In the genomic region with DNA sequence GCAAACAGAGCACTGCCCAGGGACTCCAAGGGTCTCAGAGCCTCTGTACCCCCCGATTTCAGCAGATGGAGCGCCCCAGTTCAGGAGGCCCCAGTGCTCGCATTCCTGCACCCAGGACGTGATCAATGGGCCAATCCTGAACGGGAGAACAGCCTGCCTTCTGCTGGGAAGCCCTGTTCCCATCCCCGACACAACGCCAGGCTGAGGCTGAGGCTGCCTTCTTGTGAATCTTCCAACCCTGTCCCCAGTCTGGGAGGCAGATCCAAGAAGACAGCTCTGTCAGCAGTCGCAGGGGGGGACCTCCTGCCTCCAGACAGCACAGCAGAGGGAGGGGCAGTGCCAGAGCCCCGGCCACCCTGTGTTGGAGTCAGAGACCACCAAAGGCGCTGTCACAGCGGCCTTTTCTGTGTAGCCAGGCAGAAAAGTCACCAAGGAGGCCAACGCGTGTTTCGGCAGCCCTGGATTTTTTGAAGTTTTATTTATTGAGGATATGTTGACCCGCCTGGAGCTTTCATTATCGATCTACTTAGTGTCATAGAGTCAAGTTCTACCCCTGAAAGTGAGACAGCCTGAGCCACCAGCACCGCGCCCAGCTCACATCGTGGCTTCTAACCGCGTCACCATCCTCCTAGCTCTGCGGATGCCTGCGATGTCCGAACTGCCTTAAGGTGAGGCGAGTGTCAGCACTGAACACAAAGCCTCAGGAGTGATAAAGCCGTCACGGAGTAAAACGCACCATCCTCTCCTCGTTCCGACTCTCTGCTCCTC, we compare ENCODE assay signal across 1 cellular context.
TF ChIP-seq lines count a peak whose summit lies in the region.

No MANE protein-coding gene starts in this region.

TF ChIP-seq in WTC11, 78 proteins besides CTCF, POLR2A, EP300 and RAD21 (continued from another document):
- TF ChIP-seq, protein P1, sequence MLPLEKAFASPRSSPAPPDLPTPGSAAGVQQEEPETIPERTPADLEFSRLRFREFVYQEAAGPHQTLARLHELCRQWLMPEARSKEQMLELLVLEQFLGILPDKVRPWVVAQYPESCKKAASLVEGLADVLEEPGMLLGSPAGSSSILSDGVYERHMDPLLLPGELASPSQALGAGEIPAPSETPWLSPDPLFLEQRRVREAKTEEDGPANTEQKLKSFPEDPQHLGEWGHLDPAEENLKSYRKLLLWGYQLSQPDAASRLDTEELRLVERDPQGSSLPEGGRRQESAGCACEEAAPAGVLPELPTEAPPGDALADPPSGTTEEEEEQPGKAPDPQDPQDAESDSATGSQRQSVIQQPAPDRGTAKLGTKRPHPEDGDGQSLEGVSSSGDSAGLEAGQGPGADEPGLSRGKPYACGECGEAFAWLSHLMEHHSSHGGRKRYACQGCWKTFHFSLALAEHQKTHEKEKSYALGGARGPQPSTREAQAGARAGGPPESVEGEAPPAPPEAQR (CRISPR knock-in tag; IDR thresholded peaks at IDR 0.05) = no peak
- TF ChIP-seq SMAD3 (CRISPR knock-in tag; IDR thresholded peaks at IDR 0.05; ENCODE audit: borderline replicate concordance) (no peak), NR1H2 (CRISPR knock-in tag; IDR thresholded peaks at IDR 0.05) (no peak), IRF2 (CRISPR knock-in tag; IDR thresholded peaks at IDR 0.05; ENCODE audit: borderline replicate concordance, low read depth) (no peak), RORB (CRISPR knock-in tag; IDR thresholded peaks at IDR 0.05) (no peak)
- TF ChIP-seq, protein P2, sequence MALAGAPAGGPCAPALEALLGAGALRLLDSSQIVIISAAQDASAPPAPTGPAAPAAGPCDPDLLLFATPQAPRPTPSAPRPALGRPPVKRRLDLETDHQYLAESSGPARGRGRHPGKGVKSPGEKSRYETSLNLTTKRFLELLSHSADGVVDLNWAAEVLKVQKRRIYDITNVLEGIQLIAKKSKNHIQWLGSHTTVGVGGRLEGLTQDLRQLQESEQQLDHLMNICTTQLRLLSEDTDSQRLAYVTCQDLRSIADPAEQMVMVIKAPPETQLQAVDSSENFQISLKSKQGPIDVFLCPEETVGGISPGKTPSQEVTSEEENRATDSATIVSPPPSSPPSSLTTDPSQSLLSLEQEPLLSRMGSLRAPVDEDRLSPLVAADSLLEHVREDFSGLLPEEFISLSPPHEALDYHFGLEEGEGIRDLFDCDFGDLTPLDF (CRISPR knock-in tag; IDR thresholded peaks at IDR 0.05) = no peak
- TF ChIP-seq, protein P3, sequence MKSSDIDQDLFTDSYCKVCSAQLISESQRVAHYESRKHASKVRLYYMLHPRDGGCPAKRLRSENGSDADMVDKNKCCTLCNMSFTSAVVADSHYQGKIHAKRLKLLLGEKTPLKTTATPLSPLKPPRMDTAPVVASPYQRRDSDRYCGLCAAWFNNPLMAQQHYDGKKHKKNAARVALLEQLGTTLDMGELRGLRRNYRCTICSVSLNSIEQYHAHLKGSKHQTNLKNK (CRISPR knock-in tag; IDR thresholded peaks at IDR 0.05) = no peak
